ENCODE assay signal across 27 cellular contexts in the genomic region with DNA sequence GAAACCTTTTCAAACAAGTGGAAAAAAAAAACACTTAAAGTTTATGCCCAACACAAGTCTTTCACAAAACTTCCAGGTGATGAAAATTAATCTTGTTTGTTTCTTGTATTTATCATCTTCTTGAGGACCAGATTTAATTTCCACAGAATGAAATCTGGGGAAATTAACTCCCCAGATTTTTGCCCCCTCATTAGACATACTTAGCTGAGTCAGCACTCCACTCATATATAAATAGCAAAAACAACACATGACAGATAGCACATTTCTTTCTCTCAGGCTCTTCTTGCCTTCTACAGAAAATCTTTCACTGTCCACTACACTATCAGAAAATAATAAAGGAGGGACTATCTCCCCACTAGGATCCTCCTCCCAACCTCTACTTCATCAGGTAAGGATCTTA.
"Had no signal": no experiment of that assay in that cellular context is flagged by ENCODE, and none has a peak within 500 bp of the region (broad histone marks: within the 10 kb centered on the region; RNA-seq: fewer than 3 reads in every experiment).

No MANE protein-coding gene starts in this region.

- H3K36me3 ChIP-seq: ascending aorta, breast epithelium, cardiac muscle cell, colonic mucosa, gastrocnemius medialis, heart left ventricle had no signal

- H3K4me3 ChIP-seq: ascending aorta, breast epithelium, cardiac muscle cell, colonic mucosa, gastrocnemius medialis, heart left ventricle had no signal

- H3K9me3 ChIP-seq: ascending aorta, breast epithelium, colonic mucosa, gastrocnemius medialis, heart left ventricle had no signal

- DNase-seq: activated CD4-positive, alpha-beta memory T cell treated with anti-CD3 and anti-CD28 coated beads for 36 hours; activated CD4-positive, alpha-beta T cell treated with anti-CD3 and anti-CD28 coated beads for 36 hours; activated CD4-positive, alpha-beta T cell treated with anti-CD3 and anti-CD28 coated beads, Interleukin-2, amount 10 ng/mL, durations not matched to agents 24 days and 14 days; activated CD4-positive, CD25-positive, alpha-beta regulatory T cell; activated CD4-positive, CD25-positive, alpha-beta regulatory T cell treated with anti-CD3 and anti-CD28 coated beads, Interleukin-2, amount 50 U/mL, for 72 hours; activated CD8-positive, alpha-beta memory T cell treated with anti-CD3 and anti-CD28 coated beads, Interleukin-2, amount 50 U/mL, for 48 hours; activated gamma-delta T cell; activated naive CD4-positive, alpha-beta T cell; activated naive CD4-positive, alpha-beta T cell treated with anti-CD3 and anti-CD28 coated beads, Interleukin-2, amount 10 ng/mL, durations not matched to agents 7 days and 5 days; activated naive CD8-positive, alpha-beta T cell treated with anti-CD3 and anti-CD28 coated beads, Interleukin-2, amount 10 ng/mL, durations not matched to agents 7 days and 5 days; activated T-cell treated with anti-CD3 and anti-CD28 coated beads for 4 hours; activated T-cell treated with anti-CD3 and anti-CD28 coated beads, Interleukin-2, amount 50 U/mL, for 24 hours; activated T-cell treated with anti-CD3 and anti-CD28 coated beads, Interleukin-2, amount 50 U/mL, for 72 hours; central memory CD4-positive, alpha-beta T cell; cerebellar nuclear complex; colonic mucosa; effector CD8-positive, alpha-beta T cell; endodermal cell; foreskin fibroblast; gastrocnemius medialis; glutamatergic neuron; heart left ventricle; T-cell; T1000 had no signal

- H3K27ac ChIP-seq: ascending aorta, breast epithelium, cardiac muscle cell, colonic mucosa, gastrocnemius medialis, heart left ventricle had no signal

- H3K27me3 ChIP-seq: ascending aorta, breast epithelium, cardiac muscle cell, colonic mucosa, gastrocnemius medialis, heart left ventricle had no signal

- H3K4me1 ChIP-seq: ascending aorta, breast epithelium, colonic mucosa, gastrocnemius medialis, heart left ventricle had no signal
